2 cellular contexts compared by ENCODE assay signal in the genomic region with DNA sequence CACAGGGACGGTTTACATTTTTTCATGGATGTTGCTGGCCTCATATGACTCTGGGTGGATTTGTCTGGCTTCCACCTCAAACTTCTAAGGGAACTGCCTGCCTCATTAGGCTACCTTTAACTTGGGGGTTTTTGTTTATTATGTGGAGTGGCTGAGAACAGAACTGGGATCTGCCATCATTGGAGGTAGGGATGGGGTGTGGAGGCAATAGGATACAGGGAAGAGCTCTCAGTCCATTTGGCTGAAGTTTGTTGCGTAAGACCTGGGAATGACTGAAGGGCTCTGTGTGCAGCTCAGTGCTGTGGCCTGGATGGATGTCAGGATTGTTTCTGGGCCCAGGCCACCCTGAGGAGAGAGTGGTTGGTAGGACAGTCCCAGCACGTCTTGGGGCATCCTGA.
A peak's percentile ranks its signal among the peaks of the same experiment; 100 is the strongest.
TF ChIP-seq lines count a peak whose summit lies in the region.

No MANE protein-coding gene starts in this region.

TF ChIP-seq in HepG2, 621 proteins besides CTCF, POLR2A, EP300 and RAD21 (continues in another document):
- TF ChIP-seq, protein P1, sequence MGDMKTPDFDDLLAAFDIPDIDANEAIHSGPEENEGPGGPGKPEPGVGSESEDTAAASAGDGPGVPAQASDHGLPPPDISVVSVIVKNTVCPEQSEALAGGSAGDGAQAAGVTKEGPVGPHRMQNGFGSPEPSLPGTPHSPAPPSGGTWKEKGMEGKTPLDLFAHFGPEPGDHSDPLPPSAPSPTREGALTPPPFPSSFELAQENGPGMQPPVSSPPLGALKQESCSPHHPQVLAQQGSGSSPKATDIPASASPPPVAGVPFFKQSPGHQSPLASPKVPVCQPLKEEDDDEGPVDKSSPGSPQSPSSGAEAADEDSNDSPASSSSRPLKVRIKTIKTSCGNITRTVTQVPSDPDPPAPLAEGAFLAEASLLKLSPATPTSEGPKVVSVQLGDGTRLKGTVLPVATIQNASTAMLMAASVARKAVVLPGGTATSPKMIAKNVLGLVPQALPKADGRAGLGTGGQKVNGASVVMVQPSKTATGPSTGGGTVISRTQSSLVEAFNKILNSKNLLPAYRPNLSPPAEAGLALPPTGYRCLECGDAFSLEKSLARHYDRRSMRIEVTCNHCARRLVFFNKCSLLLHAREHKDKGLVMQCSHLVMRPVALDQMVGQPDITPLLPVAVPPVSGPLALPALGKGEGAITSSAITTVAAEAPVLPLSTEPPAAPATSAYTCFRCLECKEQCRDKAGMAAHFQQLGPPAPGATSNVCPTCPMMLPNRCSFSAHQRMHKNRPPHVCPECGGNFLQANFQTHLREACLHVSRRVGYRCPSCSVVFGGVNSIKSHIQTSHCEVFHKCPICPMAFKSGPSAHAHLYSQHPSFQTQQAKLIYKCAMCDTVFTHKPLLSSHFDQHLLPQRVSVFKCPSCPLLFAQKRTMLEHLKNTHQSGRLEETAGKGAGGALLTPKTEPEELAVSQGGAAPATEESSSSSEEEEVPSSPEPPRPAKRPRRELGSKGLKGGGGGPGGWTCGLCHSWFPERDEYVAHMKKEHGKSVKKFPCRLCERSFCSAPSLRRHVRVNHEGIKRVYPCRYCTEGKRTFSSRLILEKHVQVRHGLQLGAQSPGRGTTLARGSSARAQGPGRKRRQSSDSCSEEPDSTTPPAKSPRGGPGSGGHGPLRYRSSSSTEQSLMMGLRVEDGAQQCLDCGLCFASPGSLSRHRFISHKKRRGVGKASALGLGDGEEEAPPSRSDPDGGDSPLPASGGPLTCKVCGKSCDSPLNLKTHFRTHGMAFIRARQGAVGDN (CRISPR knock-in tag; IDR thresholded peaks at IDR 0.05), result no peak; the same call in 1 of the 2 replicates
- TF ChIP-seq, protein P2, sequence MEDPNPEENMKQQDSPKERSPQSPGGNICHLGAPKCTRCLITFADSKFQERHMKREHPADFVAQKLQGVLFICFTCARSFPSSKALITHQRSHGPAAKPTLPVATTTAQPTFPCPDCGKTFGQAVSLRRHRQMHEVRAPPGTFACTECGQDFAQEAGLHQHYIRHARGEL (CRISPR knock-in tag; IDR thresholded peaks at IDR 0.05), result 0 out of 2 replicates have a peak, but pooled peaks have one; percentile 37
- TF ChIP-seq, protein P3, sequence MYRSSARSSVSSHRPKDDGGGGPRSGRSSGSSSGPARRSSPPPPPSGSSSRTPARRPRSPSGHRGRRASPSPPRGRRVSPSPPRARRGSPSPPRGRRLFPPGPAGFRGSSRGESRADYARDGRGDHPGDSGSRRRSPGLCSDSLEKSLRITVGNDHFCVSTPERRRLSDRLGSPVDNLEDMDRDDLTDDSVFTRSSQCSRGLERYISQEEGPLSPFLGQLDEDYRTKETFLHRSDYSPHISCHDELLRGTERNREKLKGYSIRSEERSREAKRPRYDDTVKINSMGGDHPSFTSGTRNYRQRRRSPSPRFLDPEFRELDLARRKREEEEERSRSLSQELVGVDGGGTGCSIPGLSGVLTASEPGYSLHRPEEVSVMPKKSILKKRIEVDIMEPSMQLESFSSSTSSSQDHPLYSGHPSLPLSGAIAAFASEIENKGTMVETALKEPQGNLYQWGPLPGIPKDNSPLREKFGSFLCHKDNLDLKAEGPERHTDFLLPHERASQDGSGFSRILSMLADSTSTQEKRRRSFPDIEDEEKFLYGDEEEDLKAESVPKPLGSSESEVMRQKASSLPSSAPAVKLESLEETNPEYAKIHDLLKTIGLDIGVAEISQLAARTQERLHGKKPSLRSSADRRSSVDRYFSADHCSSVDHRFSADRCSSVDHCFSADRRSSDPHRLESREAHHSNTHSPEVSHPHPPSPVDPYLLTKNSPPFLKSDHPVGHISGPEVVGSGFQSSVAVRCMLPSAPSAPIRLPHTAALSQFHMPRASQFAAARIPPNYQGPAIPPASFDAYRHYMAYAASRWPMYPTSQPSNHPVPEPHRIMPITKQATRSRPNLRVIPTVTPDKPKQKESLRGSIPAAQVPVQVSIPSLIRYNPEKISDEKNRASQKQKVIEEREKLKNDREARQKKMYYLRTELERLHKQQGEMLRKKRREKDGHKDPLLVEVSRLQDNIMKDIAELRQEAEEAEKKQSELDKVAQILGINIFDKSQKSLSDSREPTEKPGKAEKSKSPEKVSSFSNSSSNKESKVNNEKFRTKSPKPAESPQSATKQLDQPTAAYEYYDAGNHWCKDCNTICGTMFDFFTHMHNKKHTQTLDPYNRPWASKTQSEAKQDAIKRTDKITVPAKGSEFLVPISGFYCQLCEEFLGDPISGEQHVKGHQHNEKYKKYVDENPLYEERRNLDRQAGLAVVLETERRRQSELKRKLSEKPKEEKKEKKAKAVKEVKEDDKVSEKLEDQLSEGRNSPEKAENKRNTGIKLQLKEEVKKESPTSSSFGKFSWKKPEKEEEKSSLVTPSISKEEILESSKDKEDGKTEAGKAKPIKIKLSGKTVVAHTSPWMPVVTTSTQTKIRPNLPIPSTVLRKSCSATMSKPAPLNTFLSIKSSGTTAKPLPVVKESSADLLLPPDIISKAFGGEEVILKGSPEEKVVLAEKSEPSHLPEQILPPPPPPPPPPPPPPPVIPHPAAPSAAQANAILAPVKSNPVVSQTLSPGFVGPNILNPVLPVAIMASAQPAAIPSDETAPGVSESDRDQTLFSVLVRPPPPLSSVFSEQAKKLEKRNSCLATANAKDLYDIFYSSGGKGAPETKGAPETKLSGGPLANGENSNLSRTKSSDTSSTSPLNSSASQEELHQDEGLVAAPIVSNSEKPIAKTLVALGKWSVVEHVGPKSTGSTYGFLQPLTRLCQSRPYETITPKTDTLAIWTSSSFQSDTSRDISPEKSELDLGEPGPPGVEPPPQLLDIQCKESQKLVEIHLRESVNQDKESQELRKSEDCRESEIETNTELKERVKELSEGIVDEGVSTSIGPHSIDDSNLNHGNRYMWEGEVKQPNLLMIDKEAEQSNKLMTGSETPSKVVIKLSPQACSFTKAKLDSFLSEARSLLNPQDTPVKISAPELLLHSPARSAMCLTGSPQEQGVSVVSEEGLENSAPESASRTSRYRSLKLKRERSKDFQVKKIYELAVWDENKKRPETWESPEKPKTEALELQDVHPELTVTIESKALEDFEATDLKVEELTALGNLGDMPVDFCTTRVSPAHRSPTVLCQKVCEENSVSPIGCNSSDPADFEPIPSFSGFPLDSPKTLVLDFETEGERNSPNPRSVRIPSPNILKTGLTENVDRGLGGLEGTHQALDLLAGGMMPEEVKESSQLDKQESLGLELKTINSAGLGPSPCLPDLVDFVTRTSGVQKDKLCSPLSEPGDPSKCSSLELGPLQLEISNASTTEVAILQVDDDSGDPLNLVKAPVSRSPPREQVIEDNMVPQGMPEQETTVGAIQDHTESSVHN (CRISPR knock-in tag; IDR thresholded peaks at IDR 0.05), result no peak
- TF ChIP-seq PCBP1 (IDR thresholded peaks at IDR 0.05; ENCODE audit: borderline replicate concordance, low read depth, low read length), result no peak
- no peak for TF ChIP-seq ZBTB7B (CRISPR knock-in tag; IDR thresholded peaks at IDR 0.05)
- TF ChIP-seq, protein P4, sequence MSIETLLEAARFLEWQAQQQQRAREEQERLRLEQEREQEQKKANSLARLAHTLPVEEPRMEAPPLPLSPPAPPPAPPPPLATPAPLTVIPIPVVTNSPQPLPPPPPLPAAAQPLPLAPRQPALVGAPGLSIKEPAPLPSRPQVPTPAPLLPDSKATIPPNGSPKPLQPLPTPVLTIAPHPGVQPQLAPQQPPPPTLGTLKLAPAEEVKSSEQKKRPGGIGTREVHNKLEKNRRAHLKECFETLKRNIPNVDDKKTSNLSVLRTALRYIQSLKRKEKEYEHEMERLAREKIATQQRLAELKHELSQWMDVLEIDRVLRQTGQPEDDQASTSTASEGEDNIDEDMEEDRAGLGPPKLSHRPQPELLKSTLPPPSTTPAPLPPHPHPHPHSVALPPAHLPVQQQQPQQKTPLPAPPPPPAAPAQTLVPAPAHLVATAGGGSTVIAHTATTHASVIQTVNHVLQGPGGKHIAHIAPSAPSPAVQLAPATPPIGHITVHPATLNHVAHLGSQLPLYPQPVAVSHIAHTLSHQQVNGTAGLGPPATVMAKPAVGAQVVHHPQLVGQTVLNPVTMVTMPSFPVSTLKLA (IDR thresholded peaks at IDR 0.05), result no peak
- TF ChIP-seq SIX4 (CRISPR knock-in tag; IDR thresholded peaks at IDR 0.05), result no peak

TF ChIP-seq in GM12891, 5 proteins besides CTCF, POLR2A, EP300 and RAD21:
- TF ChIP-seq SPI1 (IDR thresholded peaks at IDR 0.05; ENCODE audit: low read depth, low read length) (no peak), POLR2AphosphoS5 (IDR thresholded peaks at IDR 0.05; ENCODE audit: low read depth, low read length) (no peak), PAX5 (IDR thresholded peaks at IDR 0.05; ENCODE audit: insufficient read depth, low read length, severe bottlenecking) (no peak), POU2F2 (IDR thresholded peaks at IDR 0.05; ENCODE audit: low read depth, low read length) (no peak), TAF1 (IDR thresholded peaks at IDR 0.05; ENCODE audit: low read depth, low read length) (no peak)
